23 cellular contexts compared by ENCODE assay signal in the genomic region with DNA sequence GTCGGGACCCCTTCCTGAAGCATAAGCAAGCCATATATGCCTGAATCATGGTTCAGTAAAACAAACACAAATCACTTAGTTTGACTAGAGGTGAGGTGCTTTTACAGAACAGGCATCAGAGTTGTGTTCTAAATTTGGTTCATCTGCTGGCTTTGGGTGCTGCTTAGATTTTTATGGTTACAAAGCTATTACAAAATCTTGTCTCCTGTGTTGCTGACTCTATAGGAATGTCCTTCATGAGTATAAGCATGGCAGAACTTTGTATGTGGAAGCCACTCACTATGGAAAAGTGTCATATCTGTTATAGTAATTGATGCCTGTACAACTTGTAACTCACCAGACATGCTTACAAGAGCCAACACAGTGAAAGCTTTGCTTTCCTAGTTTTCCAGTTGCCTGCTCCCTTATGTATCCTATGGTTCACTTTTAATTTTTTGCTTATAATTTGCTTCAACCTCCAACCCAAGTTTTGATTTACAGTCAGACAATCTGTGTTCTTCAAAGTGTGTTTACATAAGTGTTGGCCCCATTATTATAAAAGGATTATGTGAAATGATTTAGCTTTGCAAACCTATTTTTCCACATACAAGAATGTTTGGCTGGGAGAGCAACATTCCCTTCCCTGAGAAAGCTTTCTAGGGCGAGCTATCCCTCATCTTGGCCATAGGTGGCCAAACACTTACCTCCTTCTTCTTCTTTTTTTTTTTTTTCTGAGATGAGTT.
"Had no signal": no experiment of that assay in that cellular context is flagged by ENCODE, and none has a peak within 500 bp of the region (broad histone marks: within the 10 kb centered on the region; RNA-seq: fewer than 3 reads in every experiment).

No MANE protein-coding gene starts in this region.

- H3K27ac Mint-ChIP-seq: activated naive CD4-positive, alpha-beta T cell treated with anti-CD3 and anti-CD28 coated beads, Interleukin-2, amount 10 ng/mL, durations not matched to agents 7 days and 5 days; activated naive CD8-positive, alpha-beta T cell treated with anti-CD3 and anti-CD28 coated beads, Interleukin-2, amount 50 U/mL, for 24 hours; nephron progenitor cell had no signal

- H3K27ac ChIP-seq: brain microvascular endothelial cell, coronary artery, lower lobe of right lung, right lobe of liver, upper lobe of left lung, VCaP had no signal

- H3K9me3 Mint-ChIP-seq: activated naive CD4-positive, alpha-beta T cell treated with anti-CD3 and anti-CD28 coated beads, Interleukin-2, amount 10 ng/mL, durations not matched to agents 7 days and 5 days; central memory CD8-positive, alpha-beta T cell had no signal

- H3K4me3 Mint-ChIP-seq: activated naive CD4-positive, alpha-beta T cell treated with anti-CD3 and anti-CD28 coated beads, Interleukin-2, amount 10 ng/mL, durations not matched to agents 7 days and 5 days; activated naive CD8-positive, alpha-beta T cell treated with anti-CD3 and anti-CD28 coated beads, Interleukin-2, amount 50 U/mL, for 24 hours; central memory CD8-positive, alpha-beta T cell; nephron progenitor cell had no signal

- H3K27me3 Mint-ChIP-seq: activated naive CD4-positive, alpha-beta T cell treated with anti-CD3 and anti-CD28 coated beads, Interleukin-2, amount 10 ng/mL, durations not matched to agents 7 days and 5 days had no signal

- H3K4me1 ChIP-seq: right lobe of liver had no signal

- H3K4me3 ChIP-seq: coronary artery, lower lobe of right lung, right lobe of liver, upper lobe of left lung had no signal

- H3K4me1 Mint-ChIP-seq: activated naive CD4-positive, alpha-beta T cell treated with anti-CD3 and anti-CD28 coated beads, Interleukin-2, amount 10 ng/mL, durations not matched to agents 7 days and 5 days; central memory CD8-positive, alpha-beta T cell had no signal

- H3K36me3 ChIP-seq: brain microvascular endothelial cell had no signal

- H3K36me3 Mint-ChIP-seq: activated naive CD4-positive, alpha-beta T cell treated with anti-CD3 and anti-CD28 coated beads, Interleukin-2, amount 10 ng/mL, durations not matched to agents 7 days and 5 days had no signal

- DNase-seq: activated CD4-positive, alpha-beta T cell treated with anti-CD3 and anti-CD28 coated beads, Interleukin-2, amount 50 U/mL, for 1 hour; activated CD4-positive, CD25-positive, alpha-beta regulatory T cell treated with anti-CD3 and anti-CD28 coated beads, Interleukin-2, amount 50 U/mL, for 72 hours; activated CD8-positive, alpha-beta memory T cell treated with anti-CD3 and anti-CD28 coated beads for 24 hours; activated CD8-positive, alpha-beta memory T cell treated with anti-CD3 and anti-CD28 coated beads, Interleukin-2, amount 50 U/mL, for 48 hours; activated effector memory CD4-positive, alpha-beta T cell treated with Interleukin-2 at 50 U/mL for 16 hours; activated naive CD4-positive, alpha-beta T cell treated with anti-CD3 and anti-CD28 coated beads, Interleukin-2, amount 10 ng/mL, durations not matched to agents 7 days and 5 days; activated naive CD8-positive, alpha-beta T cell treated with anti-CD3 and anti-CD28 coated beads, Interleukin-2, amount 50 U/mL, for 24 hours; activated T-cell treated with anti-CD3 and anti-CD28 coated beads, Interleukin-2, amount 50 U/mL, for 48 hours; aorta; brain microvascular endothelial cell; erythroblast; lower lobe of right lung; nephron progenitor cell; occipital lobe; right lobe of liver; stimulated activated CD4-positive, alpha-beta T cell treated with anti-CD3 and anti-CD28 coated beads, Interleukin-12 subunit alpha, Interleukin-12 subunit beta, amount 100 ng/mL, for 4 hours; stimulated activated CD4-positive, alpha-beta T cell treated with anti-CD3 and anti-CD28 coated beads, Interleukin-1b, Interleukin-23, amount 100 ng/mL, for 48 hours; stimulated activated naive CD8-positive, alpha-beta T cell treated with anti-CD3 and anti-CD28 coated beads, Interleukin-15, Interleukin-2, amounts not matched to agents 100 U/mL and 50 U/mL, for 24 hours; T-helper 2 cell; upper lobe of left lung had no signal

- ATAC-seq: activated naive CD8-positive, alpha-beta T cell treated with anti-CD3 and anti-CD28 coated beads, Interleukin-2, amount 50 U/mL, for 24 hours; lower lobe of right lung; right lobe of liver; stimulated activated naive CD8-positive, alpha-beta T cell treated with anti-CD3 and anti-CD28 coated beads, Interleukin-15, Interleukin-2, amounts not matched to agents 100 U/mL and 50 U/mL, for 24 hours had no signal

- H3K27me3 ChIP-seq: brain microvascular endothelial cell, right lobe of liver, upper lobe of left lung had no signal

- H3K9me3 ChIP-seq: lower lobe of right lung, right lobe of liver, upper lobe of left lung had no signal
